In genomic region chr17:4973431-4973830, GRCh38 we compare ENCODE assay signal across 25 cellular contexts. TPM values are rescaled to one million over a fixed set of nuclear protein-coding genes. Genes with fewer than 3 reads are reported as not detected.
DNase-seq lines count a peak whose midpoint lies in the region; TF ChIP-seq lines count a peak whose summit lies in the region.
"Had no signal": no experiment of that assay in that cellular context is flagged by ENCODE, and none has a peak within 500 bp of the region (broad histone marks: within the 10 kb centered on the region; RNA-seq: fewer than 3 reads in every experiment).

No MANE protein-coding gene starts in this region.

- peak overlapping the region; percentile 15 to 32 (median 27) for H3K4me3 ChIP-seq in skeletal muscle tissue (ENCODE audit: low read length in 3 of 3)
- H3K4me3 ChIP-seq: adrenal gland, breast epithelium, colonic mucosa, GM23248, lower lobe of right lung, skin epidermis had no signal

- H3K9me3 Mint-ChIP-seq in activated naive CD4-positive, alpha-beta T cell treated with anti-CD3 and anti-CD28 coated beads, Interleukin-2, amount 50 U/mL, for 24 hours = no peaks in the 10 kb centered on the region
- no peaks in the 10 kb centered on the region for H3K9me3 Mint-ChIP-seq in H9
- H3K9me3 Mint-ChIP-seq in endothelial cell (ENCODE audit: unreplicated experiment) = no peaks in the 10 kb centered on the region
- H3K9me3 Mint-ChIP-seq: T-cell had no signal

- H3K4me1 Mint-ChIP-seq in activated naive CD4-positive, alpha-beta T cell treated with anti-CD3 and anti-CD28 coated beads, Interleukin-2, amount 50 U/mL, for 24 hours = peaks cover 31% of the 10 kb centered on the region
- H3K4me1 Mint-ChIP-seq in H9 (peaks cover 31% of the 10 kb centered on the region in 2 experiments), endothelial cell (ENCODE audit: unreplicated experiment) (peaks cover 4% of the 10 kb centered on the region)

- no peaks in the 10 kb centered on the region for H3K79me1 ChIP-seq in H9 (ENCODE audit: insufficient read depth, low read depth, low read length, poor library complexity, severe bottlenecking)

- no peak overlapping the region for H2BK15ac ChIP-seq in H9 (ENCODE audit: low read depth, low read length)

- no peak overlapping the region for H2BK5ac ChIP-seq in H9 (ENCODE audit: insufficient read length, low read length)

- H3K36me3 ChIP-seq in skeletal muscle tissue (ENCODE audit: control insufficient read depth in 3 of 3, insufficient read depth in 3 of 3, low read length in 3 of 3) = peaks cover 54 to 62% (median 55%) of the 10 kb centered on the region in 3 donors
- H3K36me3 ChIP-seq: BE2C, colonic mucosa had no signal

- H4K20me1 ChIP-seq in H9 (ENCODE audit: control insufficient read depth, insufficient read depth, insufficient read length) = no peaks in the 10 kb centered on the region

- H3K4me3 Mint-ChIP-seq in activated naive CD4-positive, alpha-beta T cell treated with anti-CD3 and anti-CD28 coated beads, Interleukin-2, amount 50 U/mL, for 24 hours = no peak overlapping the region
- H3K4me3 Mint-ChIP-seq in H9 = no peak overlapping the region
- H3K4me3 Mint-ChIP-seq in endothelial cell (ENCODE audit: unreplicated experiment) = peak overlapping the region; percentile 76
- H3K4me3 Mint-ChIP-seq: T-cell had no signal

- no peak overlapping the region for H3K27ac ChIP-seq in H9 (ENCODE audit: insufficient read length, low read depth, low read length)
- H3K27ac ChIP-seq in skeletal muscle tissue (ENCODE audit: low read depth, low read length) = peak overlapping the region; percentile 86
- H3K27ac ChIP-seq: adrenal gland, colonic mucosa, GM23248, lower lobe of right lung had no signal

- H3K9ac ChIP-seq in H9 (ENCODE audit: extremely low read depth, insufficient read length, low read length) = no peak overlapping the region
- H3K9ac ChIP-seq in skeletal muscle tissue (ENCODE audit: low read depth in 1 of 3, low read length in 3 of 3) = peak overlapping the region; percentile 2 to 60 (median 55)
- H3K9ac ChIP-seq: GM23248 had no signal

- H3K79me2 ChIP-seq in H9 (ENCODE audit: insufficient read depth, low read length) = peaks cover 2% of the 10 kb centered on the region; the same call in 1 of the 2 replicates

- H3K9me3 ChIP-seq in H9 (ENCODE audit: control insufficient read depth, low read depth, low read length) (no peaks in the 10 kb centered on the region), skeletal muscle tissue (ENCODE audit: control insufficient read depth in 3 of 3, low read length in 3 of 3) (no peaks in the 10 kb centered on the region)
- H3K9me3 ChIP-seq: adrenal gland, BE2C, breast epithelium, Caco-2, colonic mucosa, lower lobe of right lung had no signal

- TF ChIP-seq CTCF in H9 (conservative IDR thresholded peaks at IDR 0.05) (no peak), endothelial cell (IDR thresholded peaks at IDR 0.05; ENCODE audit: unreplicated experiment) (no peak)

- H3K27me3 ChIP-seq in H9 (ENCODE audit: insufficient read depth, low read length) = peaks cover 21% of the 10 kb centered on the region; the same call in 1 of the 2 replicates
- no peaks in the 10 kb centered on the region for H3K27me3 ChIP-seq in skeletal muscle tissue (ENCODE audit: control insufficient read depth in 3 of 3, insufficient read depth in 3 of 3, low read length in 3 of 3)
- H3K27me3 ChIP-seq: adrenal gland, BE2C, breast epithelium, colonic mucosa had no signal

- no peak overlapping the region for H4K8ac ChIP-seq in H9 (replicated peaks; ENCODE audit: insufficient read length, low read depth, low read length)

- no peak overlapping the region for H3K18ac ChIP-seq in H9 (ENCODE audit: insufficient read length, low read depth, low read length)

- no peak overlapping the region for H2BK20ac ChIP-seq in H9 (ENCODE audit: low read depth, low read length, poor library complexity, severe bottlenecking)

- H4K5ac ChIP-seq in H9 (ENCODE audit: insufficient read length, low read depth, low read length) = no peak overlapping the region

- no peak overlapping the region for H2BK120ac ChIP-seq in H9 (ENCODE audit: low read depth, low read length, poor library complexity, severe bottlenecking)

- peaks cover 22% of the 10 kb centered on the region for H3K36me3 Mint-ChIP-seq in activated naive CD4-positive, alpha-beta T cell treated with anti-CD3 and anti-CD28 coated beads, Interleukin-2, amount 50 U/mL, for 24 hours
- H3K36me3 Mint-ChIP-seq in H9 (ENCODE audit: insufficient read depth in 1 of 3, low read depth in 3 of 3) = peaks cover 20 to 52% (median 24%) of the 10 kb centered on the region in 3 experiments
- peaks cover 60% of the 10 kb centered on the region for H3K36me3 Mint-ChIP-seq in endothelial cell (ENCODE audit: low read depth, unreplicated experiment)

- no peak overlapping the region for H3K23ac ChIP-seq in H9 (ENCODE audit: insufficient read length, low read depth, low read length)

- H2AK5ac ChIP-seq in H9 (ENCODE audit: insufficient read length, low read length) = no peak overlapping the region

- H2BK12ac ChIP-seq in H9 (ENCODE audit: insufficient read length, low read depth, low read length) = no peak overlapping the region

- no peaks in the 10 kb centered on the region for H3K27me3 Mint-ChIP-seq in activated naive CD4-positive, alpha-beta T cell treated with anti-CD3 and anti-CD28 coated beads, Interleukin-2, amount 50 U/mL, for 24 hours
- H3K27me3 Mint-ChIP-seq in H9 (ENCODE audit: low read depth) = peaks cover 54% of the 10 kb centered on the region
- peaks cover 13% of the 10 kb centered on the region for H3K27me3 Mint-ChIP-seq in endothelial cell (ENCODE audit: unreplicated experiment)
- H3K27me3 Mint-ChIP-seq: T-cell had no signal

- no peak overlapping the region for H3K14ac ChIP-seq in H9 (ENCODE audit: insufficient read depth, low read length)

- no peak overlapping the region for H3K4ac ChIP-seq in H9 (ENCODE audit: low read depth, low read length)

- H3K23me2 ChIP-seq in H9 (ENCODE audit: insufficient read length, low read depth, low read length, poor library complexity, severe bottlenecking) = peaks cover 10% of the 10 kb centered on the region

- no CpG with 5 or more reads among the region's 9 CpGs for WGBS in H9 (ENCODE audit: extremely low coverage, insufficient read length, low lambda C conversion rate)

- peak overlapping the region; percentile 4 for H3K4me2 ChIP-seq in H9 (ENCODE audit: insufficient read depth, insufficient read length, low read length)

- peak overlapping the region; percentile 35 for H3K27ac Mint-ChIP-seq in activated naive CD4-positive, alpha-beta T cell treated with anti-CD3 and anti-CD28 coated beads, Interleukin-2, amount 50 U/mL, for 24 hours
- H3K27ac Mint-ChIP-seq in H9 = no peak overlapping the region
- no peak overlapping the region for H3K27ac Mint-ChIP-seq in endothelial cell (ENCODE audit: unreplicated experiment)

- H4K91ac ChIP-seq in H9 (ENCODE audit: insufficient read length, low read depth, low read length) = no peak overlapping the region

- no peak for DNase-seq in activated naive CD4-positive, alpha-beta T cell treated with anti-CD3 and anti-CD28 coated beads, Interleukin-2, amount 50 U/mL, for 16 hours
- DNase-seq in H9 = no peak
- DNase-seq in endothelial cell (ENCODE audit: low spot score) = no peak
- no peak for DNase-seq in middle frontal gyrus (ENCODE audit: extremely low spot score, low spot score)
- DNase-seq in stimulated activated CD4-positive, alpha-beta T cell treated with anti-CD3 and anti-CD28 coated beads, Interleukin-1b, Interleukin-23, amount 100 ng/mL, for 48 hours = no peak
- no peak for DNase-seq in GM19238 (ENCODE audit: insufficient read length, low spot score)
- DNase-seq: activated CD4-positive, alpha-beta T cell treated with anti-CD3 and anti-CD28 coated beads for 1 hour; adrenal gland; BE2C; Caco-2; colonic mucosa; DMS79; GF-D8; GM23248; islet precursor cell; lower lobe of right lung; NCI-H2081; NCI-H345; NCI-H82; T-cell had no signal

- peaks cover 10% of the 10 kb centered on the region; the same call in 1 of the 2 replicates for H3K4me1 ChIP-seq in H9 (ENCODE audit: insufficient read depth, low read length)
- peaks cover 62 to 74% (median 67%) of the 10 kb centered on the region in 3 donors for H3K4me1 ChIP-seq in skeletal muscle tissue (ENCODE audit: control insufficient read depth in 3 of 3, insufficient read depth in 3 of 3, low read length in 3 of 3)
- H3K4me1 ChIP-seq: BE2C, colonic mucosa had no signal

- no peak overlapping the region for H3T11ph ChIP-seq in H9 (ENCODE audit: low read length)

- no peak overlapping the region for H2AFZ ChIP-seq in H9 (ENCODE audit: low read length)
- H2AFZ ChIP-seq: GM23248 had no signal

- H3K56ac ChIP-seq in H9 (ENCODE audit: insufficient read length, low read depth, low read length) = no peak overlapping the region

RNA-seq across cellular contexts. Expression of gene SPAG7, which starts 5.8 kb away (rescaled TPM):
- total RNA-seq in H9 (2021) (102 and 105 TPM in 2 replicates), endothelial cell (ENCODE audit: unreplicated experiment) (67.3 TPM), skeletal muscle tissue (51.7 TPM)

RNA-seq across cellular contexts. Expression of gene CAMTA2, which starts 14.0 kb away (rescaled TPM):
- total RNA-seq in H9 (2021) (13.7 and 15.6 TPM in 2 replicates), endothelial cell (ENCODE audit: unreplicated experiment) (42.3 TPM), skeletal muscle tissue (4.7 TPM)

RNA-seq across cellular contexts. Expression of gene ENO3, which starts 22.5 kb away (rescaled TPM):
- total RNA-seq in H9 (2021) = 20.7 and 25.4 TPM in 2 replicates
- 7.3 TPM for total RNA-seq in endothelial cell (ENCODE audit: unreplicated experiment)
- 2,880 TPM for total RNA-seq in skeletal muscle tissue

RNA-seq across cellular contexts. Expression of gene INCA1, which starts 23.9 kb away (rescaled TPM):
- total RNA-seq in H9 (2021) (1.3 and 1.5 TPM in 2 replicates), endothelial cell (ENCODE audit: unreplicated experiment) (2.2 TPM), skeletal muscle tissue (not detected)
- total RNA-seq: M059J had no signal

RNA-seq across cellular contexts. Expression of gene KIF1C, which starts 24.3 kb away (rescaled TPM):
- 85.6 and 87.3 TPM in 2 replicates for total RNA-seq in H9 (2021)
- total RNA-seq in endothelial cell (ENCODE audit: unreplicated experiment) = 127 TPM
- total RNA-seq in skeletal muscle tissue = 47.5 TPM

Comparison
In these comparisons a context has a peak if more than half of its experiments do, and no peak if none do; other contexts are left out.
1. RNA of gene ENO3, which starts 22.5 kb away (total RNA-seq): 2,880 TPM in skeletal muscle tissue (single experiment); 20.7 to 25.4 TPM in H9 and 7.3 TPM in endothelial cell (single experiment); every median in the first group is over 100 times any median in the second.